32 cellular contexts compared by ENCODE assay signal in genomic region chr1:213136190-213136917, GRCh38.
A peak's percentile ranks its signal among the peaks of the same experiment; 100 is the strongest.
DNase-seq lines count a peak whose midpoint lies in the region; ATAC-seq, FAIRE-seq and TF ChIP-seq lines count a peak whose summit lies in the region.
"Had no signal": no experiment of that assay in that cellular context is flagged by ENCODE, and none has a peak within 500 bp of the region (broad histone marks: within the 10 kb centered on the region; RNA-seq: fewer than 3 reads in every experiment).

No MANE protein-coding gene starts in this region.

- no peak overlapping the region for H4K12ac ChIP-seq in trophoblast cell (ENCODE audit: low read depth, low read length)

- no peak overlapping the region for H3K23ac ChIP-seq in H9 (ENCODE audit: insufficient read length, low read depth, low read length)
- H3K23ac ChIP-seq in trophoblast cell (ENCODE audit: low read length) = no peak overlapping the region

- no peak overlapping the region for H3K56ac ChIP-seq in H9 (ENCODE audit: insufficient read length, low read depth, low read length)

- H3K36me3 Mint-ChIP-seq in H9 (ENCODE audit: insufficient read depth in 1 of 3, low read depth in 3 of 3) (no peaks in the 10 kb centered on the region; a peak in 2 of 7 replicates), astrocyte (ENCODE audit: low read depth, unreplicated experiment) (peaks cover under 1% of the 10 kb centered on the region)
- H3K36me3 Mint-ChIP-seq: activated naive CD4-positive, alpha-beta T cell treated with anti-CD3 and anti-CD28 coated beads, Interleukin-2, amount 10 ng/mL, durations not matched to agents 7 days and 5 days had no signal

- H2BK20ac ChIP-seq in H9 (ENCODE audit: low read depth, low read length, poor library complexity, severe bottlenecking) = no peak overlapping the region

- TF ChIP-seq CTCF in H9 (conservative IDR thresholded peaks at IDR 0.05) (no peak), astrocyte (IDR thresholded peaks at IDR 0.05; ENCODE audit: insufficient read depth, low read depth, low read length) (no peak)

- no peak overlapping the region for H3T11ph ChIP-seq in H9 (ENCODE audit: low read length)

- H3K27me3 Mint-ChIP-seq in H9 (ENCODE audit: low read depth) (no peaks in the 10 kb centered on the region), astrocyte (ENCODE audit: low read depth, unreplicated experiment) (no peaks in the 10 kb centered on the region)
- H3K27me3 Mint-ChIP-seq: activated naive CD4-positive, alpha-beta T cell treated with anti-CD3 and anti-CD28 coated beads, Interleukin-2, amount 10 ng/mL, durations not matched to agents 7 days and 5 days; activated T-helper 17 cell treated with anti-CD3 and anti-CD28 coated beads, Interleukin-2, amount 50 U/mL, for 72 hours; brain; memory B cell; T-helper 17 cell had no signal

- no peak overlapping the region for H3K27ac ChIP-seq in H9 (ENCODE audit: insufficient read length, low read depth, low read length)
- H3K27ac ChIP-seq in astrocyte (ENCODE audit: low read depth, low read length) = no peak overlapping the region
- peak overlapping the region; percentile 65 for H3K27ac ChIP-seq in trophoblast cell (ENCODE audit: low read depth, low read length)
- H3K27ac ChIP-seq: dorsolateral prefrontal cortex, gastrocnemius medialis, left lung, neutrophil, right lobe of liver, thyroid gland had no signal

- H3K4ac ChIP-seq in H9 (ENCODE audit: low read depth, low read length) (no peak overlapping the region), trophoblast cell (ENCODE audit: low read depth, low read length) (peak overlapping the region; percentile 27)

- WGBS in H9 (ENCODE audit: extremely low coverage, insufficient read length, low lambda C conversion rate) = no CpG with 5 or more reads among the region's 5 CpGs
- no CpG with 5 or more reads among the region's 5 CpGs for WGBS in trophoblast cell (ENCODE audit: extremely low coverage, insufficient coverage, insufficient read length)

- no peak overlapping the region for H3K14ac ChIP-seq in H9 (ENCODE audit: insufficient read depth, low read length)
- no peak overlapping the region for H3K14ac ChIP-seq in trophoblast cell (ENCODE audit: low read length)

- H2BK15ac ChIP-seq in H9 (ENCODE audit: low read depth, low read length) = no peak overlapping the region

- H2BK12ac ChIP-seq in H9 (ENCODE audit: insufficient read length, low read depth, low read length) = no peak overlapping the region
- H2BK12ac ChIP-seq in trophoblast cell (ENCODE audit: low read length) = peak overlapping the region; percentile 65

- peaks cover 8 to 13% of the 10 kb centered on the region in 2 experiments; a peak in 3 of 4 replicates for H3K4me1 Mint-ChIP-seq in H9
- H3K4me1 Mint-ChIP-seq in astrocyte (ENCODE audit: low read depth, unreplicated experiment) = peaks cover 26% of the 10 kb centered on the region
- H3K4me1 Mint-ChIP-seq: activated naive CD4-positive, alpha-beta T cell treated with anti-CD3 and anti-CD28 coated beads, Interleukin-2, amount 10 ng/mL, durations not matched to agents 7 days and 5 days; activated T-helper 17 cell treated with anti-CD3 and anti-CD28 coated beads, Interleukin-2, amount 50 U/mL, for 72 hours had no signal

- H3K9ac ChIP-seq in H9 (ENCODE audit: extremely low read depth, insufficient read length, low read length) (no peak overlapping the region), astrocyte (ENCODE audit: low read length) (no peak overlapping the region), trophoblast cell (ENCODE audit: low read length) (no peak overlapping the region)

- H2BK5ac ChIP-seq in H9 (ENCODE audit: insufficient read length, low read length) = no peak overlapping the region
- H2BK5ac ChIP-seq in trophoblast cell (ENCODE audit: low read depth, low read length, poor library complexity) = peak overlapping the region; percentile 9

- H3K4me3 ChIP-seq in astrocyte (ENCODE audit: insufficient read depth, low read depth, low read length) (no peak overlapping the region), trophoblast cell (ENCODE audit: low read depth, low read length) (no peak overlapping the region)
- H3K4me3 ChIP-seq: dorsolateral prefrontal cortex, gastrocnemius medialis, left lung, right lobe of liver, thyroid gland had no signal

- H2BK120ac ChIP-seq in H9 (ENCODE audit: low read depth, low read length, poor library complexity, severe bottlenecking) (no peak overlapping the region), trophoblast cell (ENCODE audit: insufficient read depth, low read length, poor library complexity) (no peak overlapping the region)

- H2AK5ac ChIP-seq in H9 (ENCODE audit: insufficient read length, low read length) (no peak overlapping the region), trophoblast cell (ENCODE audit: low read length) (peak overlapping the region; percentile 68)

- H3K27ac Mint-ChIP-seq in H9 (peak overlapping the region in 2 of 3 experiments; percentile 16 to 38; a peak in 1 of 7 replicates), astrocyte (ENCODE audit: unreplicated experiment) (peak overlapping the region; percentile 10)
- H3K27ac Mint-ChIP-seq: activated naive CD4-positive, alpha-beta T cell treated with anti-CD3 and anti-CD28 coated beads, Interleukin-2, amount 10 ng/mL, durations not matched to agents 7 days and 5 days; activated T-helper 17 cell treated with anti-CD3 and anti-CD28 coated beads, Interleukin-2, amount 50 U/mL, for 72 hours; brain; CD8-positive, alpha-beta T cell; memory B cell; T-helper 17 cell had no signal

- DNase-seq in H9 = no peak
- DNase-seq in astrocyte (ENCODE audit: low read depth) = no peak
- peak; percentile 22 for DNase-seq in left kidney (ENCODE audit: low read depth, low spot score)
- DNase-seq in trophoblast cell = peak; percentile 58 to 75
- DNase-seq in stimulated activated CD4-positive, alpha-beta T cell treated with anti-CD3 and anti-CD28 coated beads, Interleukin-2, amount 100 ng/mL, for 24 hours = no peak
- no peak for DNase-seq in ACHN
- DNase-seq: activated CD4-positive, alpha-beta T cell treated with anti-CD3 and anti-CD28 coated beads, Interleukin-2, amount 50 U/mL, for 4 hours; activated naive CD4-positive, alpha-beta T cell treated with anti-CD3 and anti-CD28 coated beads, Interleukin-2, amount 10 ng/mL, durations not matched to agents 7 days and 5 days; BE2C; CD8-positive, alpha-beta T cell; cerebellar nuclear complex; DMS 273 treated with DMSO at 0.1 percent for 48 hours; dorsolateral prefrontal cortex; gastrocnemius medialis; left lung; NCI-H1694 treated with DMSO at 0.1 percent for 48 hours; NCI-H510A; right lobe of liver; Right ventricle myocardium superior; stimulated activated CD4-positive, alpha-beta T cell treated with anti-CD3 and anti-CD28 coated beads, Interleukin-12 subunit alpha, Interleukin-12 subunit beta, amount 100 ng/mL, for 4 hours; stimulated activated CD4-positive, alpha-beta T cell treated with anti-CD3 and anti-CD28 coated beads, Interleukin-4, amount 100 ng/mL, for 24 hours; T-helper 17 cell; thyroid gland had no signal

- H3K79me2 ChIP-seq in H9 (ENCODE audit: insufficient read depth, low read length) = no peaks in the 10 kb centered on the region
- H3K79me2 ChIP-seq in astrocyte (ENCODE audit: insufficient read depth, low read length) = peaks cover 26% of the 10 kb centered on the region
- H3K79me2 ChIP-seq in trophoblast cell (ENCODE audit: control insufficient read depth, insufficient read depth, low read length, poor library complexity) = no peaks in the 10 kb centered on the region

- H4K91ac ChIP-seq in H9 (ENCODE audit: insufficient read length, low read depth, low read length) (no peak overlapping the region), trophoblast cell (ENCODE audit: low read depth, low read length) (peak overlapping the region; percentile 35)

- H4K5ac ChIP-seq in H9 (ENCODE audit: insufficient read length, low read depth, low read length) = no peak overlapping the region

- H3K4me1 ChIP-seq in H9 (ENCODE audit: insufficient read depth, low read length) (no peaks in the 10 kb centered on the region), astrocyte (ENCODE audit: insufficient read depth, low read length) (peaks cover 15% of the 10 kb centered on the region), trophoblast cell (ENCODE audit: control insufficient read depth in 1 of 2, insufficient read depth in 2 of 2, low read length in 2 of 2) (peaks cover 0 to 3% of the 10 kb centered on the region in 2 experiments)
- H3K4me1 ChIP-seq: left lung, thyroid gland had no signal

- H3K36me3 ChIP-seq in astrocyte (ENCODE audit: insufficient read depth, low read length) (no peaks in the 10 kb centered on the region), trophoblast cell (ENCODE audit: control insufficient read depth in 1 of 2, insufficient read depth in 2 of 2, low read length in 2 of 2) (no peaks in the 10 kb centered on the region)
- H3K36me3 ChIP-seq: BE2C, gastrocnemius medialis, left lung, neutrophil, right lobe of liver, thyroid gland had no signal

- H3K79me1 ChIP-seq in H9 (ENCODE audit: insufficient read depth, low read depth, low read length, poor library complexity, severe bottlenecking) (no peaks in the 10 kb centered on the region), trophoblast cell (ENCODE audit: low read length) (peaks cover 2% of the 10 kb centered on the region)

- H3K18ac ChIP-seq in H9 (ENCODE audit: insufficient read length, low read depth, low read length) (no peak overlapping the region), trophoblast cell (ENCODE audit: low read length) (no peak overlapping the region)

- H3K4me3 Mint-ChIP-seq in H9 (no peak overlapping the region), astrocyte (ENCODE audit: unreplicated experiment) (peak overlapping the region; percentile 4)
- H3K4me3 Mint-ChIP-seq: activated naive CD4-positive, alpha-beta T cell treated with anti-CD3 and anti-CD28 coated beads, Interleukin-2, amount 10 ng/mL, durations not matched to agents 7 days and 5 days; activated T-helper 17 cell treated with anti-CD3 and anti-CD28 coated beads, Interleukin-2, amount 50 U/mL, for 72 hours; brain; CD8-positive, alpha-beta T cell; memory B cell; T-helper 17 cell had no signal

- H3K9me3 Mint-ChIP-seq in H9 (peaks cover 0 to 2% of the 10 kb centered on the region in 2 experiments; a peak in 1 of 5 replicates), astrocyte (ENCODE audit: unreplicated experiment) (no peaks in the 10 kb centered on the region)
- H3K9me3 Mint-ChIP-seq: activated naive CD4-positive, alpha-beta T cell treated with anti-CD3 and anti-CD28 coated beads, Interleukin-2, amount 10 ng/mL, durations not matched to agents 7 days and 5 days; activated T-helper 17 cell treated with anti-CD3 and anti-CD28 coated beads, Interleukin-2, amount 50 U/mL, for 72 hours; memory B cell had no signal

- H4K8ac ChIP-seq in H9 (replicated peaks; ENCODE audit: insufficient read length, low read depth, low read length) (no peak overlapping the region), trophoblast cell (ENCODE audit: low read depth, low read length) (no peak overlapping the region)

- FAIRE-seq in astrocyte (lab: Jason Lieb, UNC) = no peak
- FAIRE-seq: GM12892, TTC549 had no signal

- ATAC-seq in GM19452 (IDR thresholded peaks at IDR 0.05; ENCODE audit: unreplicated experiment) = no peak
- ATAC-seq: activated CD4-positive, CD25-positive, alpha-beta regulatory T cell treated with anti-CD3 and anti-CD28 coated beads, Interleukin-2, amount 50 U/mL, for 24 hours; activated T-helper 17 cell treated with anti-CD3 and anti-CD28 coated beads, Interleukin-2, amount 50 U/mL, for 72 hours; CD8-positive, alpha-beta T cell; gastrocnemius medialis; left lung; Panc1; T-helper 17 cell had no signal

- no peaks in the 10 kb centered on the region for H3K23me2 ChIP-seq in H9 (ENCODE audit: insufficient read length, low read depth, low read length, poor library complexity, severe bottlenecking)

- H4K20me1 ChIP-seq in H9 (ENCODE audit: control insufficient read depth, insufficient read depth, insufficient read length) (no peaks in the 10 kb centered on the region), astrocyte (ENCODE audit: insufficient read depth, low read length) (peaks cover 4% of the 10 kb centered on the region)

- no peaks in the 10 kb centered on the region for H3K27me3 ChIP-seq in H9 (ENCODE audit: insufficient read depth, low read length)
- H3K27me3 ChIP-seq in astrocyte (ENCODE audit: insufficient read depth, low read length) = no peaks in the 10 kb centered on the region
- no peaks in the 10 kb centered on the region for H3K27me3 ChIP-seq in trophoblast cell (ENCODE audit: insufficient read depth, low read length)
- H3K27me3 ChIP-seq: BE2C, dorsolateral prefrontal cortex, gastrocnemius medialis, left lung, neutrophil, right lobe of liver, thyroid gland had no signal

- in situ Hi-C loops in ACHN (cut with HindIII; ENCODE audit: low pct_ligation_motif_present, low pct_unique_long_range_greater_than_20kb, low sequenced_read_pairs) = no loop called here

- H3K4me2 ChIP-seq in H9 (ENCODE audit: insufficient read depth, insufficient read length, low read length) (no peak overlapping the region), astrocyte (ENCODE audit: low read length) (no peak overlapping the region), trophoblast cell (ENCODE audit: low read length) (no peak overlapping the region)

- no peak overlapping the region for H2AFZ ChIP-seq in H9 (ENCODE audit: low read length)
- no peak overlapping the region for H2AFZ ChIP-seq in astrocyte (ENCODE audit: low read depth, low read length)
- H2AFZ ChIP-seq in trophoblast cell (ENCODE audit: insufficient read depth, low read length, poor library complexity) = no peak overlapping the region

- H3K9me3 ChIP-seq in H9 (ENCODE audit: control insufficient read depth, low read depth, low read length) = no peaks in the 10 kb centered on the region
- no peaks in the 10 kb centered on the region for H3K9me3 ChIP-seq in astrocyte (ENCODE audit: insufficient read depth, low read depth, low read length)
- H3K9me3 ChIP-seq in trophoblast cell (ENCODE audit: insufficient read depth, low read depth, low read length) = no peaks in the 10 kb centered on the region
- H3K9me3 ChIP-seq: gastrocnemius medialis, neutrophil, right lobe of liver, thyroid gland had no signal

Comparison
In these comparisons a context has a peak if more than half of its experiments do, and no peak if none do; other contexts are left out.
1. DNase-seq: peak in left kidney (single experiment) and trophoblast cell (2 of 2); none in H9 (single experiment), astrocyte (single experiment), stimulated activated CD4-positive, alpha-beta T cell treated with anti-CD3 and anti-CD28 coated beads, Interleukin-2, amount 100 ng/mL, for 24 hours (0 of 2) and ACHN (single experiment).